In genomic region chr1:190244406-190244805, GRCh38 we compare ENCODE assay signal across 12 cellular contexts.
DNase-seq lines count a peak whose midpoint lies in the region; TF ChIP-seq lines count a peak whose summit lies in the region.
"Had no signal": no experiment of that assay in that cellular context is flagged by ENCODE, and none has a peak within 500 bp of the region (broad histone marks: within the 10 kb centered on the region; RNA-seq: fewer than 3 reads in every experiment).

No MANE protein-coding gene starts in this region.

- POLR2A ChIA-PET in HEK293T (lab: Yijun Ruan, JAX), result no interaction called here

- H4K20me1 ChIP-seq in neural cell (ENCODE audit: insufficient read depth), result no peaks in the 10 kb centered on the region

- no peak for TF ChIP-seq RAD21 in neural cell (conservative IDR thresholded peaks at IDR 0.05)

- peak; percentile 1 for DNase-seq in NCI-H748 (lab: John Stamatoyannopoulos, UW; ENCODE audit: unreplicated experiment)
- DNase-seq in NCI-H748 treated with DMSO at 0.1 percent for 48 hours (lab: John Stamatoyannopoulos, UW), result no peak
- no peak for DNase-seq in HEK293T (ENCODE audit: extremely low spot score)
- DNase-seq in NCI-H69 (lab: John Stamatoyannopoulos, UW), result peak; percentile 52
- DNase-seq in pons (ENCODE audit: low spot score), result no peak
- DNase-seq in NCI-H345 treated with DMSO at 0.1 percent for 48 hours (lab: John Stamatoyannopoulos, UW; ENCODE audit: unreplicated experiment), result no peak
- DNase-seq: BE2C; CD4-positive, alpha-beta memory T cell; DMS53 had no signal

- no peaks in the 10 kb centered on the region for H3K9me2 ChIP-seq in neural cell (ENCODE audit: insufficient read depth, low read length)

- no peak overlapping the region for H3K9ac ChIP-seq in neural cell (ENCODE audit: low read length)

- H3K79me2 ChIP-seq in neural cell (replicated peaks; ENCODE audit: insufficient read depth, low read length), result no peaks in the 10 kb centered on the region

- no peak overlapping the region for H3K4me2 ChIP-seq in neural cell (ENCODE audit: low read length)
- H3K4me2 ChIP-seq: A549 had no signal

- H3F3A ChIP-seq in neural cell (ENCODE audit: insufficient read depth, low read length, poor library complexity, severe bottlenecking), result no peaks in the 10 kb centered on the region

- no peak overlapping the region for H3K4me3 ChIP-seq in neural cell (ENCODE audit: low read length)
- H3K4me3 ChIP-seq: A549 had no signal

- no peaks in the 10 kb centered on the region for H3K27me3 ChIP-seq in neural cell (ENCODE audit: insufficient read depth, low read depth, low read length)
- H3K27me3 ChIP-seq: BE2C had no signal

- no peak overlapping the region for H2AFZ ChIP-seq in neural cell (ENCODE audit: low read depth, low read length)

- no peaks in the 10 kb centered on the region for H3K36me3 ChIP-seq in neural cell (ENCODE audit: insufficient read depth, low read length)
- H3K36me3 ChIP-seq: BE2C had no signal

- CTCF ChIA-PET in HEK293T (lab: Yijun Ruan, JAX), result no interaction called here

- TF ChIP-seq EP300 in neural cell (conservative IDR thresholded peaks at IDR 0.05; ENCODE audit: poor library complexity, severe bottlenecking), result peak; percentile 99

- H3K9me3 ChIP-seq in neural cell (ENCODE audit: low read length), result no peaks in the 10 kb centered on the region
- H3K9me3 ChIP-seq: A549, BE2C had no signal

- TF ChIP-seq CTCF in neural cell (IDR thresholded peaks at IDR 0.05; ENCODE audit: poor library complexity, severe bottlenecking), result no peak

- no peak overlapping the region for H3K27ac ChIP-seq in neural cell (ENCODE audit: low read length)
- H3K27ac ChIP-seq: A549, C4-2B had no signal

TF ChIP-seq in HEK293T, 16 proteins besides CTCF, POLR2A, EP300 and RAD21:
- no peak for TF ChIP-seq HDGF (IDR thresholded peaks at IDR 0.05; ENCODE audit: borderline replicate concordance)
- TF ChIP-seq, protein P1, sequence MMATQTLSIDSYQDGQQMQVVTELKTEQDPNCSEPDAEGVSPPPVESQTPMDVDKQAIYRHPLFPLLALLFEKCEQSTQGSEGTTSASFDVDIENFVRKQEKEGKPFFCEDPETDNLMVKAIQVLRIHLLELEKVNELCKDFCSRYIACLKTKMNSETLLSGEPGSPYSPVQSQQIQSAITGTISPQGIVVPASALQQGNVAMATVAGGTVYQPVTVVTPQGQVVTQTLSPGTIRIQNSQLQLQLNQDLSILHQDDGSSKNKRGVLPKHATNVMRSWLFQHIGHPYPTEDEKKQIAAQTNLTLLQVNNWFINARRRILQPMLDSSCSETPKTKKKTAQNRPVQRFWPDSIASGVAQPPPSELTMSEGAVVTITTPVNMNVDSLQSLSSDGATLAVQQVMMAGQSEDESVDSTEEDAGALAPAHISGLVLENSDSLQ (IDR thresholded peaks at IDR 0.05), result peak; percentile 37
- TF ChIP-seq ARNT (IDR thresholded peaks at IDR 0.05), result no peak
- TF ChIP-seq FOXM1 (IDR thresholded peaks at IDR 0.05; ENCODE audit: borderline replicate concordance), result no peak

TF ChIP-seq in neural cell, 6 proteins besides CTCF, POLR2A, EP300 and RAD21:
- TF ChIP-seq REST (IDR thresholded peaks at IDR 0.05; ENCODE audit: borderline replicate concordance) (peak; percentile 84), POLR2AphosphoS5 (IDR thresholded peaks at IDR 0.05) (peak; percentile 97), SMC3 (conservative IDR thresholded peaks at IDR 0.05; ENCODE audit: poor library complexity) (no peak), TAF1 (IDR thresholded peaks at IDR 0.05; ENCODE audit: low read depth) (no peak)

Comparison
In these comparisons a context has a peak if more than half of its experiments do, and no peak if none do; other contexts are left out.
1. DNase-seq: peak in NCI-H748 (single experiment) and NCI-H69 (single experiment); none in NCI-H748 treated with DMSO at 0.1 percent for 48 hours (single experiment), HEK293T (single experiment), pons (single experiment) and NCI-H345 treated with DMSO at 0.1 percent for 48 hours (single experiment).